ENCODE assay signal across 8 cellular contexts in the genomic region with DNA sequence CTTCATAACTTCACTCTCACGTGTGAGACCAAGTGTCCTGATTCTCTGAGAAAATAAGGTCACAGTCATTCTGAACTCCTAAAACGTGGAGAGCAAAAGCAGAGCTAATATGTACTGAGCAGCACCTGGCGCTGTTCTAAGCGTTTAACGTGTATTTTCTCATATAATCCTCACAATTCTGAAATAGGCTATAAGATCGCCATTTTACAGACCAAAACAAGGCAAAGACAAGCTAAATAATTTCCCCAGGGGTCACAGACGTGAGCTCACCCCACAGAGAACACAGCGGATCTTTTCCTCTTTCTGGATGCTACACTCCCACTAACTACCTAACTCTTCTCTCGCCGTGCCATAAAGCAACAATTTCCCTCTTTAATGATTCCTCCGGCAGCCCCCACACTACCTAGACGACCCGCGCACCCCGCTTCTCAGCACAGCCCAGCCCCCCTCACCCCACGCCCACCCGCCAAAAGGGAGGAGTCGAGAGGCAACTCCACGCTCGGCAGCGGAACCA. TPM values are rescaled to one million over a fixed set of nuclear protein-coding genes. Genes with fewer than 3 reads are reported as not detected.
DNase-seq lines count a peak whose midpoint lies in the region; ATAC-seq lines count a peak whose summit lies in the region.

No MANE protein-coding gene starts in this region.

- H3K4me3 ChIP-seq in HUES48 (ENCODE audit: low read depth, low read length), result peak overlapping the region; percentile 82

- peak overlapping the region; percentile 95 for H3K4me3 Mint-ChIP-seq in stimulated activated naive CD8-positive, alpha-beta T cell treated with anti-CD3 and anti-CD28 coated beads, Interleukin-15, Interleukin-2, amounts not matched to agents 100 ng/mL and 50 ng/mL, for 24 hours
- H3K4me3 Mint-ChIP-seq in activated T-helper 2 cell treated with anti-CD3 and anti-CD28 coated beads, Interferon-gamma antibody, Interleukin-2, Interleukin-4, amounts not matched to agents 10 μg/mL and 5 μg/mL and 100 μg/mL, durations not matched to agents 14 hours and 24 hours and 36 hours (ENCODE audit: low read depth), result peak overlapping the region; percentile 99

- no peaks in the 10 kb centered on the region for H3K9me3 ChIP-seq in HUES48 (ENCODE audit: control insufficient read depth, insufficient read depth, low read length)

- peak overlapping the region; percentile 99 for H3K27ac Mint-ChIP-seq in stimulated activated naive CD8-positive, alpha-beta T cell treated with anti-CD3 and anti-CD28 coated beads, Interleukin-15, Interleukin-2, amounts not matched to agents 100 ng/mL and 50 ng/mL, for 24 hours
- H3K27ac Mint-ChIP-seq in activated T-helper 2 cell treated with anti-CD3 and anti-CD28 coated beads, Interferon-gamma antibody, Interleukin-2, Interleukin-4, amounts not matched to agents 10 μg/mL and 5 μg/mL and 100 μg/mL, durations not matched to agents 14 hours and 24 hours and 36 hours, result peak overlapping the region; percentile 100

- no peaks in the 10 kb centered on the region for H3K9me3 Mint-ChIP-seq in stimulated activated naive CD8-positive, alpha-beta T cell treated with anti-CD3 and anti-CD28 coated beads, Interleukin-15, Interleukin-2, amounts not matched to agents 100 ng/mL and 50 ng/mL, for 24 hours
- H3K9me3 Mint-ChIP-seq in activated T-helper 2 cell treated with anti-CD3 and anti-CD28 coated beads, Interferon-gamma antibody, Interleukin-2, Interleukin-4, amounts not matched to agents 10 μg/mL and 5 μg/mL and 100 μg/mL, durations not matched to agents 14 hours and 24 hours and 36 hours, result no peaks in the 10 kb centered on the region

- H3K4me1 ChIP-seq in HUES48 (ENCODE audit: control insufficient read depth, insufficient read depth, low read length), result peaks cover 7% of the 10 kb centered on the region

- peak overlapping the region; percentile 96 for H3K27ac ChIP-seq in HUES48 (ENCODE audit: low read depth, low read length)

- H3K9ac ChIP-seq in HUES48 (ENCODE audit: low read depth, low read length), result peak overlapping the region; percentile 95

- no peak for ATAC-seq in stimulated activated naive CD8-positive, alpha-beta T cell treated with anti-CD3 and anti-CD28 coated beads, Interleukin-15, Interleukin-2, amounts not matched to agents 100 U/mL and 50 U/mL, for 24 hours
- ATAC-seq in left cardiac atrium, result no peak

- no peaks in the 10 kb centered on the region for H3K27me3 ChIP-seq in HUES48 (ENCODE audit: control insufficient read depth, insufficient read depth, low read length)

- peaks cover 38% of the 10 kb centered on the region for H3K4me1 Mint-ChIP-seq in stimulated activated naive CD8-positive, alpha-beta T cell treated with anti-CD3 and anti-CD28 coated beads, Interleukin-15, Interleukin-2, amounts not matched to agents 100 ng/mL and 50 ng/mL, for 24 hours (ENCODE audit: low read depth)
- peaks cover 28% of the 10 kb centered on the region for H3K4me1 Mint-ChIP-seq in activated T-helper 2 cell treated with anti-CD3 and anti-CD28 coated beads, Interferon-gamma antibody, Interleukin-2, Interleukin-4, amounts not matched to agents 10 μg/mL and 5 μg/mL and 100 μg/mL, durations not matched to agents 14 hours and 24 hours and 36 hours (ENCODE audit: low read depth)

- H3K36me3 ChIP-seq in HUES48 (ENCODE audit: control insufficient read depth, insufficient read depth, low read length), result no peaks in the 10 kb centered on the region

- no peak for DNase-seq in stimulated activated naive CD8-positive, alpha-beta T cell treated with anti-CD3 and anti-CD28 coated beads, Interleukin-15, Interleukin-2, amounts not matched to agents 100 U/mL and 50 U/mL, for 24 hours
- DNase-seq in activated T-helper 2 cell treated with anti-CD3 and anti-CD28 coated beads, Interferon-gamma antibody, Interleukin-2, Interleukin-4, amounts not matched to agents 10 μg/mL and 5 μg/mL and 100 μg/mL, durations not matched to agents 14 hours and 24 hours and 36 hours (ENCODE audit: low spot score), result no peak
- DNase-seq in left cardiac atrium, result peak; percentile 88
- DNase-seq in renal cortical epithelial cell (ENCODE audit: low read depth), result peak; percentile 32
- DNase-seq in NCI-H1048 (lab: John Stamatoyannopoulos, UW), result no peak
- DNase-seq in globus pallidus (ENCODE audit: low spot score), result no peak

- intact Hi-C loops in activated T-helper 2 cell treated with anti-CD3 and anti-CD28 coated beads, Interferon-gamma antibody, Interleukin-2, Interleukin-4, amounts not matched to agents 10 μg/mL and 5 μg/mL and 100 μg/mL, durations not matched to agents 14 hours and 24 hours and 36 hours (cut with micrococcal nuclease), result loop anchor here (1.0 to 10.0 kb wide), 8 partner anchors 213 to 722 kb away; no protein-coding TSS in a partner anchor
- intact Hi-C loops in left cardiac atrium (cut with DNase I), result no loop called here

- H3K27me3 Mint-ChIP-seq in stimulated activated naive CD8-positive, alpha-beta T cell treated with anti-CD3 and anti-CD28 coated beads, Interleukin-15, Interleukin-2, amounts not matched to agents 100 ng/mL and 50 ng/mL, for 24 hours, result no peaks in the 10 kb centered on the region
- no peaks in the 10 kb centered on the region for H3K27me3 Mint-ChIP-seq in activated T-helper 2 cell treated with anti-CD3 and anti-CD28 coated beads, Interferon-gamma antibody, Interleukin-2, Interleukin-4, amounts not matched to agents 10 μg/mL and 5 μg/mL and 100 μg/mL, durations not matched to agents 14 hours and 24 hours and 36 hours (ENCODE audit: low read depth)

- H3K36me3 Mint-ChIP-seq in stimulated activated naive CD8-positive, alpha-beta T cell treated with anti-CD3 and anti-CD28 coated beads, Interleukin-15, Interleukin-2, amounts not matched to agents 100 ng/mL and 50 ng/mL, for 24 hours (ENCODE audit: low read depth), result no peaks in the 10 kb centered on the region
- peaks cover 6% of the 10 kb centered on the region for H3K36me3 Mint-ChIP-seq in activated T-helper 2 cell treated with anti-CD3 and anti-CD28 coated beads, Interferon-gamma antibody, Interleukin-2, Interleukin-4, amounts not matched to agents 10 μg/mL and 5 μg/mL and 100 μg/mL, durations not matched to agents 14 hours and 24 hours and 36 hours (ENCODE audit: low read depth)

RNA-seq across cellular contexts. Expression of a gene that starts 0.6 kb away (rescaled TPM):
- total RNA-seq in activated T-helper 2 cell treated with anti-CD3 and anti-CD28 coated beads, Interferon-gamma antibody, Interleukin-2, Interleukin-4, amounts not matched to agents 10 μg/mL and 5 μg/mL and 100 μg/mL, durations not matched to agents 14 hours and 24 hours and 36 hours, result 14.8 and 19.4 TPM in 2 replicates
- 1 to 10 TPM; 3.2 to 4.3 TPM for total RNA-seq in left cardiac atrium
- total RNA-seq in renal cortical epithelial cell, result 24.8 and 43.0 TPM in 2 replicates

RNA-seq across cellular contexts. Expression of a gene that starts 49.0 kb away (rescaled TPM):
- 60.8 and 65.4 TPM in 2 replicates for total RNA-seq in activated T-helper 2 cell treated with anti-CD3 and anti-CD28 coated beads, Interferon-gamma antibody, Interleukin-2, Interleukin-4, amounts not matched to agents 10 μg/mL and 5 μg/mL and 100 μg/mL, durations not matched to agents 14 hours and 24 hours and 36 hours
- total RNA-seq in left cardiac atrium (under 1 TPM; 0.44 to 0.68 TPM), renal cortical epithelial cell (13.9 and 34.1 TPM in 2 replicates)

Comparison
In these comparisons a context has a peak if more than half of its experiments do, and no peak if none do; other contexts are left out.
1. DNase-seq: peak in left cardiac atrium (single experiment) and renal cortical epithelial cell (single experiment); none in stimulated activated naive CD8-positive, alpha-beta T cell treated with anti-CD3 and anti-CD28 coated beads, Interleukin-15, Interleukin-2, amounts not matched to agents 100 U/mL and 50 U/mL, for 24 hours (single experiment), activated T-helper 2 cell treated with anti-CD3 and anti-CD28 coated beads, Interferon-gamma antibody, Interleukin-2, Interleukin-4, amounts not matched to agents 10 μg/mL and 5 μg/mL and 100 μg/mL, durations not matched to agents 14 hours and 24 hours and 36 hours (single experiment), NCI-H1048 (single experiment) and globus pallidus (single experiment).